3 cellular contexts compared by ENCODE assay signal in the genomic region with DNA sequence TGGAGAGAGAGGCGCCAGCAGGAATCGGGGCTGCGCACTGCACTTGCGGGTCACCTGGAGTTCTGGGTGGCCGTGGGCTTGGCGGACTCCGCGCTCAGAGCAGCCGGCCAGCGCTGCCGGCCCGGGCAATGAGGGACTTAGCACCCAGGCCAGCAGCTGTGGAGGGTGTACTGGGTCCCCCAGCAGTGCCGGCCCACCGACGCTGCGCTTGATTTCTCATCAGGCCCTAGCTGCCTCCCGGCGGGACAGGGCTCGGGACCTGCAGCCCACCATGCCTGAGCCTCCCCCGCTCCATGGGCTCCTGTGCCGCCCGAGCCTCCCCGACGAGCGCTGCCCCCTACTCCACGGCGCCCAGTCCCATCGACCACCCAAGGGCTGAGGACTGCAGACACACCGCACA.
"Had no signal": no experiment of that assay in that cellular context is flagged by ENCODE, and none has a peak within 500 bp of the region (broad histone marks: within the 10 kb centered on the region; RNA-seq: fewer than 3 reads in every experiment).

No MANE protein-coding gene starts in this region.

- H3K4me3 ChIP-seq: GM12878 had no signal

- DNase-seq: GDM1, GF-D8 had no signal
